In genomic region chr16:10972108-10972955, GRCh38 we compare ENCODE assay signal across 1 cellular context.
TF ChIP-seq lines count a peak whose summit lies in the region.

No MANE protein-coding gene starts in this region.

TF ChIP-seq in K562, 482 proteins besides CTCF, POLR2A, EP300 and RAD21 (continued from another document and continues in another):
- peak; percentile 17 for TF ChIP-seq RBM25 (IDR thresholded peaks at IDR 0.05; ENCODE audit: low read depth, low read length, severe bottlenecking)
- no peak for TF ChIP-seq ZNF140 (CRISPR knock-in tag; IDR thresholded peaks at IDR 0.05)
- peak; percentile 84 for TF ChIP-seq TAF9B (IDR thresholded peaks at IDR 0.05; ENCODE audit: partially characterized antibody)
- TF ChIP-seq ZNF324 (CRISPR knock-in tag; IDR thresholded peaks at IDR 0.05), result 0 out of 2 replicates have a peak, but pooled peaks have one; percentile 29
- no peak for TF ChIP-seq ZNF57 (CRISPR knock-in tag; IDR thresholded peaks at IDR 0.05)
- no peak for TF ChIP-seq POLR3G (IDR thresholded peaks at IDR 0.05; ENCODE audit: extremely low read depth, insufficient read length, insufficient replicate concordance)
- TF ChIP-seq KDM2B (CRISPR knock-in tag; IDR thresholded peaks at IDR 0.05), result no peak
- TF ChIP-seq STAT5B (CRISPR knock-in tag; IDR thresholded peaks at IDR 0.05), result no peak
- TF ChIP-seq ZNF311 (CRISPR knock-in tag; IDR thresholded peaks at IDR 0.05), result 0 out of 2 replicates have a peak, but pooled peaks have one; percentile 21
- no peak for TF ChIP-seq PREB (CRISPR knock-in tag; IDR thresholded peaks at IDR 0.05)
- TF ChIP-seq NR2F6 (CRISPR knock-in tag; IDR thresholded peaks at IDR 0.05), result no peak
- no peak for TF ChIP-seq RBBP5 (IDR thresholded peaks at IDR 0.05; ENCODE audit: borderline replicate concordance, insufficient read depth, low read length, poor library complexity, severe bottlenecking)
- TF ChIP-seq BRCA1 (IDR thresholded peaks at IDR 0.05), result no peak
- TF ChIP-seq BRCA1 (CRISPR knock-in tag; IDR thresholded peaks at IDR 0.05), result no peak
- peak; percentile 94 to 96 for TF ChIP-seq ARNT (IDR thresholded peaks at IDR 0.05)
- TF ChIP-seq KHSRP (IDR thresholded peaks at IDR 0.05), result peak; percentile 77; the same call in 1 of the 2 replicates
- TF ChIP-seq, protein P1, sequence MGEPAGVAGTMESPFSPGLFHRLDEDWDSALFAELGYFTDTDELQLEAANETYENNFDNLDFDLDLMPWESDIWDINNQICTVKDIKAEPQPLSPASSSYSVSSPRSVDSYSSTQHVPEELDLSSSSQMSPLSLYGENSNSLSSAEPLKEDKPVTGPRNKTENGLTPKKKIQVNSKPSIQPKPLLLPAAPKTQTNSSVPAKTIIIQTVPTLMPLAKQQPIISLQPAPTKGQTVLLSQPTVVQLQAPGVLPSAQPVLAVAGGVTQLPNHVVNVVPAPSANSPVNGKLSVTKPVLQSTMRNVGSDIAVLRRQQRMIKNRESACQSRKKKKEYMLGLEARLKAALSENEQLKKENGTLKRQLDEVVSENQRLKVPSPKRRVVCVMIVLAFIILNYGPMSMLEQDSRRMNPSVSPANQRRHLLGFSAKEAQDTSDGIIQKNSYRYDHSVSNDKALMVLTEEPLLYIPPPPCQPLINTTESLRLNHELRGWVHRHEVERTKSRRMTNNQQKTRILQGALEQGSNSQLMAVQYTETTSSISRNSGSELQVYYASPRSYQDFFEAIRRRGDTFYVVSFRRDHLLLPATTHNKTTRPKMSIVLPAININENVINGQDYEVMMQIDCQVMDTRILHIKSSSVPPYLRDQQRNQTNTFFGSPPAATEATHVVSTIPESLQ (CRISPR knock-in tag; IDR thresholded peaks at IDR 0.05), result no peak
- peak; percentile 36 to 94; a peak in 3 of 4 replicates for TF ChIP-seq RCOR1 (IDR thresholded peaks at IDR 0.05; ENCODE audit: borderline replicate concordance in 1 of 2, low read depth in 2 of 2, low read length in 2 of 2)
- no peak for TF ChIP-seq HOMEZ (CRISPR knock-in tag; IDR thresholded peaks at IDR 0.05)
- TF ChIP-seq, protein P2, sequence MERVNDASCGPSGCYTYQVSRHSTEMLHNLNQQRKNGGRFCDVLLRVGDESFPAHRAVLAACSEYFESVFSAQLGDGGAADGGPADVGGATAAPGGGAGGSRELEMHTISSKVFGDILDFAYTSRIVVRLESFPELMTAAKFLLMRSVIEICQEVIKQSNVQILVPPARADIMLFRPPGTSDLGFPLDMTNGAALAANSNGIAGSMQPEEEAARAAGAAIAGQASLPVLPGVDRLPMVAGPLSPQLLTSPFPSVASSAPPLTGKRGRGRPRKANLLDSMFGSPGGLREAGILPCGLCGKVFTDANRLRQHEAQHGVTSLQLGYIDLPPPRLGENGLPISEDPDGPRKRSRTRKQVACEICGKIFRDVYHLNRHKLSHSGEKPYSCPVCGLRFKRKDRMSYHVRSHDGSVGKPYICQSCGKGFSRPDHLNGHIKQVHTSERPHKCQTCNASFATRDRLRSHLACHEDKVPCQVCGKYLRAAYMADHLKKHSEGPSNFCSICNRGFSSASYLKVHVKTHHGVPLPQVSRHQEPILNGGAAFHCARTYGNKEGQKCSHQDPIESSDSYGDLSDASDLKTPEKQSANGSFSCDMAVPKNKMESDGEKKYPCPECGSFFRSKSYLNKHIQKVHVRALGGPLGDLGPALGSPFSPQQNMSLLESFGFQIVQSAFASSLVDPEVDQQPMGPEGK (CRISPR knock-in tag; IDR thresholded peaks at IDR 0.05; ENCODE audit: borderline replicate concordance), result no peak
- TF ChIP-seq ZNF507 (tag; conservative IDR thresholded peaks at IDR 0.05), result no peak
- TF ChIP-seq NBN (IDR thresholded peaks at IDR 0.05; ENCODE audit: low read depth), result peak; percentile 98
- peak; percentile 98 for TF ChIP-seq TCF3 (CRISPR knock-in tag; IDR thresholded peaks at IDR 0.05)
- peak; percentile 81 for TF ChIP-seq NR2C1 (IDR thresholded peaks at IDR 0.05)
- TF ChIP-seq NR2C1 (tag; IDR thresholded peaks at IDR 0.05), result peak; percentile 86
- TF ChIP-seq, protein P3, sequence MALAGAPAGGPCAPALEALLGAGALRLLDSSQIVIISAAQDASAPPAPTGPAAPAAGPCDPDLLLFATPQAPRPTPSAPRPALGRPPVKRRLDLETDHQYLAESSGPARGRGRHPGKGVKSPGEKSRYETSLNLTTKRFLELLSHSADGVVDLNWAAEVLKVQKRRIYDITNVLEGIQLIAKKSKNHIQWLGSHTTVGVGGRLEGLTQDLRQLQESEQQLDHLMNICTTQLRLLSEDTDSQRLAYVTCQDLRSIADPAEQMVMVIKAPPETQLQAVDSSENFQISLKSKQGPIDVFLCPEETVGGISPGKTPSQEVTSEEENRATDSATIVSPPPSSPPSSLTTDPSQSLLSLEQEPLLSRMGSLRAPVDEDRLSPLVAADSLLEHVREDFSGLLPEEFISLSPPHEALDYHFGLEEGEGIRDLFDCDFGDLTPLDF (CRISPR knock-in tag; IDR thresholded peaks at IDR 0.05), result no peak; the same call in 1 of the 2 replicates
- TF ChIP-seq, protein P4, sequence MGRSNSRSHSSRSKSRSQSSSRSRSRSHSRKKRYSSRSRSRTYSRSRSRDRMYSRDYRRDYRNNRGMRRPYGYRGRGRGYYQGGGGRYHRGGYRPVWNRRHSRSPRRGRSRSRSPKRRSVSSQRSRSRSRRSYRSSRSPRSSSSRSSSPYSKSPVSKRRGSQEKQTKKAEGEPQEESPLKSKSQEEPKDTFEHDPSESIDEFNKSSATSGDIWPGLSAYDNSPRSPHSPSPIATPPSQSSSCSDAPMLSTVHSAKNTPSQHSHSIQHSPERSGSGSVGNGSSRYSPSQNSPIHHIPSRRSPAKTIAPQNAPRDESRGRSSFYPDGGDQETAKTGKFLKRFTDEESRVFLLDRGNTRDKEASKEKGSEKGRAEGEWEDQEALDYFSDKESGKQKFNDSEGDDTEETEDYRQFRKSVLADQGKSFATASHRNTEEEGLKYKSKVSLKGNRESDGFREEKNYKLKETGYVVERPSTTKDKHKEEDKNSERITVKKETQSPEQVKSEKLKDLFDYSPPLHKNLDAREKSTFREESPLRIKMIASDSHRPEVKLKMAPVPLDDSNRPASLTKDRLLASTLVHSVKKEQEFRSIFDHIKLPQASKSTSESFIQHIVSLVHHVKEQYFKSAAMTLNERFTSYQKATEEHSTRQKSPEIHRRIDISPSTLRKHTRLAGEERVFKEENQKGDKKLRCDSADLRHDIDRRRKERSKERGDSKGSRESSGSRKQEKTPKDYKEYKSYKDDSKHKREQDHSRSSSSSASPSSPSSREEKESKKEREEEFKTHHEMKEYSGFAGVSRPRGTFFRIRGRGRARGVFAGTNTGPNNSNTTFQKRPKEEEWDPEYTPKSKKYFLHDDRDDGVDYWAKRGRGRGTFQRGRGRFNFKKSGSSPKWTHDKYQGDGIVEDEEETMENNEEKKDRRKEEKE (IDR thresholded peaks at IDR 0.05; ENCODE audit: borderline replicate concordance in 1 of 2, control insufficient read depth in 1 of 2, low read depth in 2 of 2, low read length in 1 of 2), result 0 out of 4 replicates have a peak, but pooled peaks of 1 of the 2 experiments have one; percentile 74
- TF ChIP-seq RBM39 (optimal IDR thresholded peaks at IDR 0.05; ENCODE audit: low read depth, low read length), result no peak
- TF ChIP-seq ERF (CRISPR knock-in tag; IDR thresholded peaks at IDR 0.05), result no peak; the same call in 1 of the 2 replicates
- no peak for TF ChIP-seq ZNF239 (CRISPR knock-in tag; IDR thresholded peaks at IDR 0.05)
- TF ChIP-seq REST (CRISPR knock-in tag; IDR thresholded peaks at IDR 0.05; ENCODE audit: low read depth), result no peak
- no peak for TF ChIP-seq FOXJ2 (tag; IDR thresholded peaks at IDR 0.05)
- TF ChIP-seq, protein P5, sequence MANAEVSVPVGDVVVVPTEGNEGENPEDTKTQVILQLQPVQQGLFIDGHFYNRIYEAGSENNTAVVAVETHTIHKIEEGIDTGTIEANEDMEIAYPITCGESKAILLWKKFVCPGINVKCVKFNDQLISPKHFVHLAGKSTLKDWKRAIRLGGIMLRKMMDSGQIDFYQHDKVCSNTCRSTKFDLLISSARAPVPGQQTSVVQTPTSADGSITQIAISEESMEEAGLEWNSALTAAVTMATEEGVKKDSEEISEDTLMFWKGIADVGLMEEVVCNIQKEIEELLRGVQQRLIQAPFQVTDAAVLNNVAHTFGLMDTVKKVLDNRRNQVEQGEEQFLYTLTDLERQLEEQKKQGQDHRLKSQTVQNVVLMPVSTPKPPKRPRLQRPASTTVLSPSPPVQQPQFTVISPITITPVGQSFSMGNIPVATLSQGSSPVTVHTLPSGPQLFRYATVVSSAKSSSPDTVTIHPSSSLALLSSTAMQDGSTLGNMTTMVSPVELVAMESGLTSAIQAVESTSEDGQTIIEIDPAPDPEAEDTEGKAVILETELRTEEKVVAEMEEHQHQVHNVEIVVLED (CRISPR knock-in tag; IDR thresholded peaks at IDR 0.05), result no peak
- peak; percentile 95 for TF ChIP-seq CTBP1 (IDR thresholded peaks at IDR 0.05; ENCODE audit: borderline replicate concordance)
- TF ChIP-seq OTX1 (CRISPR knock-in tag; IDR thresholded peaks at IDR 0.05), result peak; percentile 88
- peak; percentile 47; the same call in 1 of the 2 replicates for TF ChIP-seq RB1 (IDR thresholded peaks at IDR 0.05; ENCODE audit: low read depth)
- TF ChIP-seq POLR2B (IDR thresholded peaks at IDR 0.05; ENCODE audit: low read depth, partially characterized antibody), result no peak
- no peak for TF ChIP-seq XRCC4 (IDR thresholded peaks at IDR 0.05; ENCODE audit: extremely low read depth, insufficient read depth, insufficient read length)
- TF ChIP-seq MNT (conservative IDR thresholded peaks at IDR 0.05), result peak; percentile 46 to 84; a peak in 3 of 4 replicates
- TF ChIP-seq, protein P6, sequence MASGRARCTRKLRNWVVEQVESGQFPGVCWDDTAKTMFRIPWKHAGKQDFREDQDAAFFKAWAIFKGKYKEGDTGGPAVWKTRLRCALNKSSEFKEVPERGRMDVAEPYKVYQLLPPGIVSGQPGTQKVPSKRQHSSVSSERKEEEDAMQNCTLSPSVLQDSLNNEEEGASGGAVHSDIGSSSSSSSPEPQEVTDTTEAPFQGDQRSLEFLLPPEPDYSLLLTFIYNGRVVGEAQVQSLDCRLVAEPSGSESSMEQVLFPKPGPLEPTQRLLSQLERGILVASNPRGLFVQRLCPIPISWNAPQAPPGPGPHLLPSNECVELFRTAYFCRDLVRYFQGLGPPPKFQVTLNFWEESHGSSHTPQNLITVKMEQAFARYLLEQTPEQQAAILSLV (tag; IDR thresholded peaks at IDR 0.05), result no peak
- TF ChIP-seq ZNF561 (CRISPR knock-in tag; conservative IDR thresholded peaks at IDR 0.05), result no peak
- peak; percentile 84 for TF ChIP-seq ZBTB17 (CRISPR knock-in tag; IDR thresholded peaks at IDR 0.05)
- TF ChIP-seq TEAD4 (IDR thresholded peaks at IDR 0.05; ENCODE audit: low read length), result peak; percentile 97
- no peak for TF ChIP-seq TEAD4 (CRISPR knock-in tag; IDR thresholded peaks at IDR 0.05; ENCODE audit: borderline replicate concordance)
- peak; percentile 99 for TF ChIP-seq NCOR1 (IDR thresholded peaks at IDR 0.05)
